13 cellular contexts compared by ENCODE assay signal in the genomic region with DNA sequence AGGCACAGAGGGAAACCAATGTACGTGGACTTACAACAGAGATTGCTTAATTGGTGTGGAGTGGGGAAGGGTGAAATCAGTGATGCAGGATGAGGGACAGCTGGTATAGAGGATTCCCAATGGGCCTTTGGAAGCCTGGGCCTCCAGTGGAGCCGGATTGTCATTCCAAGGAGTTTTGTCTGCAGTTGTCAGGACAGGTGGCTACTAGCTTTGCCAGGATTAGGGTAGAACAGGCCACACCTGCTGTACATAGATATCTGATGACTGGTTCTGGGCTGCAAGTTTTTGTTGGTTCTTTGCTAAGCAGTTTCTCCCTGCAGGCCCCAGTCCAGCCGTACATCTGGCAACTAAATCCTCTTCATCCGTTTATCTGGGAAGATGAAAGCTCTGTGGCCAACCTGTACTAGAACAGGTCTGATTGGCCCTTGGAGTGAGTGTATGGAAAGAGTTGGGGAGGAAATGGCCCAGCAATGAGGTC. TPM values are rescaled to one million over a fixed set of nuclear protein-coding genes. Genes with fewer than 3 reads are reported as not detected.
A peak's percentile ranks its signal among the peaks of the same experiment; 100 is the strongest.
DNase-seq lines count a peak whose midpoint lies in the region; ATAC-seq and TF ChIP-seq lines count a peak whose summit lies in the region.
"Had no signal": no experiment of that assay in that cellular context is flagged by ENCODE, and none has a peak within 500 bp of the region (broad histone marks: within the 10 kb centered on the region; RNA-seq: fewer than 3 reads in every experiment).

No MANE protein-coding gene starts in this region.

- H3K4me1 Mint-ChIP-seq in brain, result peaks cover 79% of the 10 kb centered on the region

- peaks cover 15% of the 10 kb centered on the region for H3K27me3 Mint-ChIP-seq in brain
- H3K27me3 Mint-ChIP-seq: activated naive CD8-positive, alpha-beta T cell treated with anti-CD3 and anti-CD28 coated beads, Interleukin-2, amount 10 ng/mL, durations not matched to agents 7 days and 5 days; natural killer cell treated with Interleukin-12 subunit alpha and Interleukin-12 subunit beta and Interleukin-15 and Interleukin-18, amount 100 ng/mL, for 72 hours; stimulated activated naive CD8-positive, alpha-beta T cell treated with anti-CD3 and anti-CD28 coated beads, Interleukin-15, amount 100 ng/mL, for 72 hours had no signal

- no peak overlapping the region for H3K9ac ChIP-seq in HUES48 (ENCODE audit: low read depth, low read length)
- H3K9ac ChIP-seq: BLaER1 had no signal

- TF ChIP-seq CTCF in AG04450 (IDR thresholded peaks at IDR 0.05; ENCODE audit: low read depth, low read length) (no peak), brain (conservative IDR thresholded peaks at IDR 0.05) (no peak), ovary (IDR thresholded peaks at IDR 0.05) (no peak)

- H3K4me3 ChIP-seq in AG04450 (ENCODE audit: low read depth, low read length), result no peak overlapping the region
- H3K4me3 ChIP-seq in HUES48 (ENCODE audit: low read depth, low read length), result no peak overlapping the region
- H3K4me3 ChIP-seq in ovary, result no peak overlapping the region
- H3K4me3 ChIP-seq: BLaER1 had no signal

- POLR2A ChIA-PET in AG04450 (lab: Yijun Ruan, JAX), result interaction anchor here (1.2 kb wide), 1 partner anchor 72 kb away, joined by 3 read pairs; no protein-coding TSS in a partner anchor

- no peak for TF ChIP-seq POLR2A in ovary (IDR thresholded peaks at IDR 0.05)

- CTCF ChIA-PET in AG04450 (lab: Charles Lee), result interaction anchor here (0.8 to 3.1 kb wide), 5 partner anchors 21 to 150 kb away, joined by 3 to 11 read pairs (median 8); no protein-coding TSS in a partner anchor

- H3K36me3 ChIP-seq in HUES48 (ENCODE audit: control insufficient read depth, insufficient read depth, low read length) (peaks cover 80% of the 10 kb centered on the region), ovary (no peaks in the 10 kb centered on the region)

- intact Hi-C loops in ovary (cut with DNase I), result loop anchor here in 1 of 4 donors (10.0 kb wide), 1 partner anchor 1241 kb away; a partner anchor contains a TSS

- H3K27ac ChIP-seq in AG04450 (ENCODE audit: low read depth, low read length) (peak overlapping the region; percentile 68), HUES48 (ENCODE audit: low read depth, low read length) (peak overlapping the region; percentile 24), ovary (no peak overlapping the region)
- H3K27ac ChIP-seq: BLaER1 had no signal

- no peak for ATAC-seq in GM18873 (IDR thresholded peaks at IDR 0.05; ENCODE audit: low FRiP score, unreplicated experiment)
- ATAC-seq: natural killer cell treated with Interleukin-12 subunit alpha and Interleukin-12 subunit beta and Interleukin-15 and Interleukin-18, amount 100 ng/mL, for 72 hours; stimulated activated naive CD8-positive, alpha-beta T cell treated with anti-CD3 and anti-CD28 coated beads, Interleukin-15, amount 100 ng/mL, for 72 hours had no signal

- peak overlapping the region in 3 of 5 experiments; percentile 19 to 88 (median 88) for H3K27ac Mint-ChIP-seq in brain
- H3K27ac Mint-ChIP-seq: activated naive CD8-positive, alpha-beta T cell treated with anti-CD3 and anti-CD28 coated beads, Interleukin-2, amount 10 ng/mL, durations not matched to agents 7 days and 5 days; natural killer cell treated with Interleukin-12 subunit alpha and Interleukin-12 subunit beta and Interleukin-15 and Interleukin-18, amount 100 ng/mL, for 72 hours; T-helper 1 cell treated with Interleukin-12 subunit alpha and Interleukin-12 subunit beta and Interleukin-4 antibody, amounts not matched to agents 30 μg/mL and 1 μg/mL, for 36 hours had no signal

- H3K9me3 ChIP-seq in AG04450 (ENCODE audit: control insufficient read depth, insufficient read depth, low read length), result 0 out of 2 replicates have a peak, but pooled peaks cover 2% of the 10 kb centered on the region
- no peaks in the 10 kb centered on the region for H3K9me3 ChIP-seq in HUES48 (ENCODE audit: control insufficient read depth, insufficient read depth, low read length)
- H3K9me3 ChIP-seq in ovary, result no peaks in the 10 kb centered on the region
- H3K9me3 ChIP-seq: BLaER1 had no signal

- H3K27me3 ChIP-seq in AG04450 (ENCODE audit: control insufficient read depth, insufficient read depth, low read length) (no peaks in the 10 kb centered on the region), HUES48 (ENCODE audit: control insufficient read depth, insufficient read depth, low read length) (no peaks in the 10 kb centered on the region), ovary (no peaks in the 10 kb centered on the region)
- H3K27me3 ChIP-seq: BLaER1 had no signal

- H3K4me1 ChIP-seq in HUES48 (ENCODE audit: control insufficient read depth, insufficient read depth, low read length), result peaks cover 4% of the 10 kb centered on the region; the same call in 1 of the 2 replicates
- H3K4me1 ChIP-seq in ovary (ENCODE audit: insufficient read depth), result peaks cover 3% of the 10 kb centered on the region

- H3K9me3 Mint-ChIP-seq in brain, result no peaks in the 10 kb centered on the region
- H3K9me3 Mint-ChIP-seq: activated naive CD8-positive, alpha-beta T cell treated with anti-CD3 and anti-CD28 coated beads, Interleukin-2, amount 10 ng/mL, durations not matched to agents 7 days and 5 days; natural killer cell treated with Interleukin-12 subunit alpha and Interleukin-12 subunit beta and Interleukin-15 and Interleukin-18, amount 100 ng/mL, for 72 hours; stimulated activated naive CD8-positive, alpha-beta T cell treated with anti-CD3 and anti-CD28 coated beads, Interleukin-15, amount 100 ng/mL, for 72 hours; T-helper 1 cell treated with Interleukin-12 subunit alpha and Interleukin-12 subunit beta and Interleukin-4 antibody, amounts not matched to agents 30 μg/mL and 1 μg/mL, for 36 hours had no signal

- H3K4me3 Mint-ChIP-seq in brain, result peak overlapping the region in 2 of 5 experiments; percentile 46 to 66
- H3K4me3 Mint-ChIP-seq: activated naive CD8-positive, alpha-beta T cell treated with anti-CD3 and anti-CD28 coated beads, Interleukin-2, amount 10 ng/mL, durations not matched to agents 7 days and 5 days; natural killer cell treated with Interleukin-12 subunit alpha and Interleukin-12 subunit beta and Interleukin-15 and Interleukin-18, amount 100 ng/mL, for 72 hours; stimulated activated naive CD8-positive, alpha-beta T cell treated with anti-CD3 and anti-CD28 coated beads, Interleukin-15, amount 100 ng/mL, for 72 hours; T-helper 1 cell treated with Interleukin-12 subunit alpha and Interleukin-12 subunit beta and Interleukin-4 antibody, amounts not matched to agents 30 μg/mL and 1 μg/mL, for 36 hours had no signal

- 46 to 50% (median 49%) methylated on average over 4 of the region's 4 CpGs for WGBS in ovary, 3 donors

- no peak for TF ChIP-seq EP300 in ovary (IDR thresholded peaks at IDR 0.05)

- DNase-seq in AG04450 (ENCODE audit: low read depth, low spot score) (peak; percentile 43), lung microvascular endothelial cell (ENCODE audit: low read depth in 2 of 2) (peak; percentile 3 to 51), ovary (no peak), RPMI8226 (no peak), NCI-H128 (lab: John Stamatoyannopoulos, UW; ENCODE audit: unreplicated experiment) (no peak)
- DNase-seq: activated naive CD8-positive, alpha-beta T cell treated with anti-CD3 and anti-CD28 coated beads, Interleukin-2, amount 10 ng/mL, durations not matched to agents 7 days and 5 days; stimulated activated naive CD8-positive, alpha-beta T cell treated with anti-CD3 and anti-CD28 coated beads, Interleukin-15, amount 100 ng/mL, for 72 hours had no signal

- H3K36me3 Mint-ChIP-seq in brain, result peaks cover 77% of the 10 kb centered on the region

RNA-seq across cellular contexts. Expression of a gene that starts 4.3 kb away (rescaled TPM):
- polyA plus RNA-seq in AG04450 (2011; rRNA removed), result 21.6 and 24.6 TPM in 2 replicates
- 35.7 and 43.5 TPM in 2 replicates for polyA minus RNA-seq in AG04450 (2011; rRNA and poly(A)+ RNA removed)
- polyA plus RNA-seq in brain (ENCODE audit: insufficient read depth, low read depth, low replicate concordance), result 20.2 TPM
- total RNA-seq in lung microvascular endothelial cell, result 9.7 and 14.2 TPM in 2 replicates
- total RNA-seq in ovary, result 10 to 100 TPM in 4 of 7 donors, 1 to 10 TPM in 3; 7.9 to 15.4 (median 13.7) TPM
- polyA plus RNA-seq in ovary, result 1 to 10 TPM; 4.5 to 10.0 TPM

RNA-seq across cellular contexts. Expression of a gene that starts 4.5 kb away (rescaled TPM):
- polyA plus RNA-seq in AG04450 (2011; rRNA removed) (4.1 and 5.3 TPM in 2 replicates), brain (ENCODE audit: insufficient read depth, low read depth, low replicate concordance) (3.7 TPM), ovary (1 to 10 TPM; 2.0 to 6.5 TPM)
- 4.5 and 10.1 TPM in 2 replicates for polyA minus RNA-seq in AG04450 (2011; rRNA and poly(A)+ RNA removed)
- total RNA-seq in lung microvascular endothelial cell (4.1 and 7.9 TPM in 2 replicates), ovary (1 to 10 TPM; 5.4 to 8.8 (median 6.3) TPM)

Comparison
In these comparisons a context has a peak if more than half of its experiments do, and no peak if none do; other contexts are left out.
1. DNase-seq: peak in AG04450 (single experiment) and lung microvascular endothelial cell (2 of 2); none in ovary (0 of 5), RPMI8226 (single experiment) and NCI-H128 (single experiment).
2. H3K27ac ChIP-seq: peak in AG04450 (single experiment) and HUES48 (single experiment); none in ovary (0 of 2).